1 cellular context compared by ENCODE assay signal in the genomic region with DNA sequence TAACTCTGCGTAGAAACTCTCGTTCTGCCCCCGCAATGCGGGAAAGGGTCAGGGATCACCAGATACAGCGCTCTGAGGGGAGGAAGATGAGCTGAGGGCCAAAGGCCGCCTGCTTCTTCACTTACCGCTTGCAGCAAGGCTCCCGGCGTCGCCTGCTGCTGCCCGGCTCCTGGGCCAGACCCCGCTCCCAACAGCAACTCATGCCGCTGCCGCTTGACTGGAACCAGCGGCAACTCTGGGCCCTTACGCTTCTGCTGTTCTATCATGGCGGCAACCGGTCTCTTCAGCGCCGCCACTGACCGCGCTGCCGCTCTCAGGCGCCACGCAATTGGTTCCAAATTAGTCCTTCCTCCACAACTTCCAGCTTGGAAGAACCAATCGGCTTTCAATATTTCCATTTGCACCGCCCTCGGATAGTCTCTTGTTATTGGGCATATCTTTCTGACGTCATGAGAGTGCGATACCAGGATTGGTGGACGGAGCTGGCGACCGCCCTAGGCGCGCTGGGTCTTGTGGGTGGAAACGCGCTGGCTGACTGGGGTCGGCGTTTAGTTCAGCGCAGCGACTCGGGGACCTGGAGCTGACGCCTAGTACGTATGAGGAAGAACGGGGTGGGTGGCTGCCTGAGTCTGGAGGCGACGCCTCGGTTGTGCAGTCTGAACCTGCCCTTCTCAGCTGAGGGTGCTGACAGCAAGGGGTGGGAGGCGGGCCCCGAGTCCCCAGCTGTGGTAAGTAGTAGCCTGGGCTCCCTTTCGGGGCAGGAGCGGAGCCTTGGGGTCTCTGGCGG.
TF ChIP-seq lines count a peak whose summit lies in the region.

A gene (minus strand): TSS at position 303 of the 787 bp plus-strand sequence. CDS start 37 bp downstream, at position 266.
A gene with protein sequence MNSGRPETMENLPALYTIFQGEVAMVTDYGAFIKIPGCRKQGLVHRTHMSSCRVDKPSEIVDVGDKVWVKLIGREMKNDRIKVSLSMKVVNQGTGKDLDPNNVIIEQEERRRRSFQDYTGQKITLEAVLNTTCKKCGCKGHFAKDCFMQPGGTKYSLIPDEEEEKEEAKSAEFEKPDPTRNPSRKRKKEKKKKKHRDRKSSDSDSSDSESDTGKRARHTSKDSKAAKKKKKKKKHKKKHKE (plus strand): TSS at position 547 of the 787 bp plus-strand sequence. CDS start 13,067 bp downstream, outside the sequence.

TF ChIP-seq in K562, 482 proteins besides CTCF, POLR2A, EP300 and RAD21 (continued from another document and continues in another):
- TF ChIP-seq, protein P1, sequence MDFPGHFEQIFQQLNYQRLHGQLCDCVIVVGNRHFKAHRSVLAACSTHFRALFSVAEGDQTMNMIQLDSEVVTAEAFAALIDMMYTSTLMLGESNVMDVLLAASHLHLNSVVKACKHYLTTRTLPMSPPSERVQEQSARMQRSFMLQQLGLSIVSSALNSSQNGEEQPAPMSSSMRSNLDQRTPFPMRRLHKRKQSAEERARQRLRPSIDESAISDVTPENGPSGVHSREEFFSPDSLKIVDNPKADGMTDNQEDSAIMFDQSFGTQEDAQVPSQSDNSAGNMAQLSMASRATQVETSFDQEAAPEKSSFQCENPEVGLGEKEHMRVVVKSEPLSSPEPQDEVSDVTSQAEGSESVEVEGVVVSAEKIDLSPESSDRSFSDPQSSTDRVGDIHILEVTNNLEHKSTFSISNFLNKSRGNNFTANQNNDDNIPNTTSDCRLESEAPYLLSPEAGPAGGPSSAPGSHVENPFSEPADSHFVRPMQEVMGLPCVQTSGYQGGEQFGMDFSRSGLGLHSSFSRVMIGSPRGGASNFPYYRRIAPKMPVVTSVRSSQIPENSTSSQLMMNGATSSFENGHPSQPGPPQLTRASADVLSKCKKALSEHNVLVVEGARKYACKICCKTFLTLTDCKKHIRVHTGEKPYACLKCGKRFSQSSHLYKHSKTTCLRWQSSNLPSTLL (IDR thresholded peaks at IDR 0.05) = no peak
- TF ChIP-seq ZNF263 (CRISPR knock-in tag; IDR thresholded peaks at IDR 0.05; ENCODE audit: borderline replicate concordance) = peak; percentile 67; the same call in 1 of the 2 replicates
- TF ChIP-seq KLF10 (CRISPR knock-in tag; IDR thresholded peaks at IDR 0.05) = no peak
- no peak for TF ChIP-seq MXI1 (IDR thresholded peaks at IDR 0.05; ENCODE audit: low read depth, low read length)
- peak; percentile 76; the same call in 1 of the 2 replicates for TF ChIP-seq E2F3 (CRISPR knock-in tag; IDR thresholded peaks at IDR 0.05)
- no peak for TF ChIP-seq TCF3 (CRISPR knock-in tag; IDR thresholded peaks at IDR 0.05)
- peak; percentile 17; the same call in 1 of the 2 replicates for TF ChIP-seq JUN (IDR thresholded peaks at IDR 0.05; ENCODE audit: borderline replicate concordance, low read depth, low read length)
- no peak for TF ChIP-seq JUN (CRISPR knock-in tag; IDR thresholded peaks at IDR 0.05; ENCODE audit: borderline replicate concordance)
- TF ChIP-seq ILF3 (IDR thresholded peaks at IDR 0.05; ENCODE audit: borderline replicate concordance) = no peak
- TF ChIP-seq RBM14 (IDR thresholded peaks at IDR 0.05; ENCODE audit: borderline replicate concordance, insufficient read depth, low read depth, low read length) = no peak
- no peak for TF ChIP-seq ZNF589 (CRISPR knock-in tag; IDR thresholded peaks at IDR 0.05; ENCODE audit: low read depth)
- no peak for TF ChIP-seq HNRNPH1 (optimal IDR thresholded peaks at IDR 0.05; ENCODE audit: low read depth, low read length)
- TF ChIP-seq SMARCA4 (IDR thresholded peaks at IDR 0.05) = no peak; the same call in 1 of the 2 replicates
- no peak for TF ChIP-seq RFX7 (CRISPR knock-in tag; IDR thresholded peaks at IDR 0.05)
- TF ChIP-seq, protein P2, sequence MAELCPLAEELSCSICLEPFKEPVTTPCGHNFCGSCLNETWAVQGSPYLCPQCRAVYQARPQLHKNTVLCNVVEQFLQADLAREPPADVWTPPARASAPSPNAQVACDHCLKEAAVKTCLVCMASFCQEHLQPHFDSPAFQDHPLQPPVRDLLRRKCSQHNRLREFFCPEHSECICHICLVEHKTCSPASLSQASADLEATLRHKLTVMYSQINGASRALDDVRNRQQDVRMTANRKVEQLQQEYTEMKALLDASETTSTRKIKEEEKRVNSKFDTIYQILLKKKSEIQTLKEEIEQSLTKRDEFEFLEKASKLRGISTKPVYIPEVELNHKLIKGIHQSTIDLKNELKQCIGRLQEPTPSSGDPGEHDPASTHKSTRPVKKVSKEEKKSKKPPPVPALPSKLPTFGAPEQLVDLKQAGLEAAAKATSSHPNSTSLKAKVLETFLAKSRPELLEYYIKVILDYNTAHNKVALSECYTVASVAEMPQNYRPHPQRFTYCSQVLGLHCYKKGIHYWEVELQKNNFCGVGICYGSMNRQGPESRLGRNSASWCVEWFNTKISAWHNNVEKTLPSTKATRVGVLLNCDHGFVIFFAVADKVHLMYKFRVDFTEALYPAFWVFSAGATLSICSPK (IDR thresholded peaks at IDR 0.05; ENCODE audit: borderline replicate concordance) = no peak
- TF ChIP-seq, protein P3, sequence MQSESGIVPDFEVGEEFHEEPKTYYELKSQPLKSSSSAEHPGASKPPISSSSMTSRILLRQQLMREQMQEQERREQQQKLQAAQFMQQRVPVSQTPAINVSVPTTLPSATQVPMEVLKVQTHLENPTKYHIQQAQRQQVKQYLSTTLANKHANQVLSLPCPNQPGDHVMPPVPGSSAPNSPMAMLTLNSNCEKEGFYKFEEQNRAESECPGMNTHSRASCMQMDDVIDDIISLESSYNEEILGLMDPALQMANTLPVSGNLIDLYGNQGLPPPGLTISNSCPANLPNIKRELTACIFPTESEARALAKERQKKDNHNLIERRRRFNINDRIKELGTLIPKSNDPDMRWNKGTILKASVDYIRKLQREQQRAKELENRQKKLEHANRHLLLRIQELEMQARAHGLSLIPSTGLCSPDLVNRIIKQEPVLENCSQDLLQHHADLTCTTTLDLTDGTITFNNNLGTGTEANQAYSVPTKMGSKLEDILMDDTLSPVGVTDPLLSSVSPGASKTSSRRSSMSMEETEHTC (IDR thresholded peaks at IDR 0.05) = no peak
- no peak for TF ChIP-seq CREBBP (IDR thresholded peaks at IDR 0.05; ENCODE audit: low read depth, low read length)
- TF ChIP-seq CHD4 (IDR thresholded peaks at IDR 0.05; ENCODE audit: insufficient read depth, insufficient replicate concordance, low read depth, low read length, poor library complexity, severe bottlenecking) = no peak
- no peak for TF ChIP-seq POLR3G (IDR thresholded peaks at IDR 0.05; ENCODE audit: extremely low read depth, insufficient read length, insufficient replicate concordance)
- TF ChIP-seq, protein P4, sequence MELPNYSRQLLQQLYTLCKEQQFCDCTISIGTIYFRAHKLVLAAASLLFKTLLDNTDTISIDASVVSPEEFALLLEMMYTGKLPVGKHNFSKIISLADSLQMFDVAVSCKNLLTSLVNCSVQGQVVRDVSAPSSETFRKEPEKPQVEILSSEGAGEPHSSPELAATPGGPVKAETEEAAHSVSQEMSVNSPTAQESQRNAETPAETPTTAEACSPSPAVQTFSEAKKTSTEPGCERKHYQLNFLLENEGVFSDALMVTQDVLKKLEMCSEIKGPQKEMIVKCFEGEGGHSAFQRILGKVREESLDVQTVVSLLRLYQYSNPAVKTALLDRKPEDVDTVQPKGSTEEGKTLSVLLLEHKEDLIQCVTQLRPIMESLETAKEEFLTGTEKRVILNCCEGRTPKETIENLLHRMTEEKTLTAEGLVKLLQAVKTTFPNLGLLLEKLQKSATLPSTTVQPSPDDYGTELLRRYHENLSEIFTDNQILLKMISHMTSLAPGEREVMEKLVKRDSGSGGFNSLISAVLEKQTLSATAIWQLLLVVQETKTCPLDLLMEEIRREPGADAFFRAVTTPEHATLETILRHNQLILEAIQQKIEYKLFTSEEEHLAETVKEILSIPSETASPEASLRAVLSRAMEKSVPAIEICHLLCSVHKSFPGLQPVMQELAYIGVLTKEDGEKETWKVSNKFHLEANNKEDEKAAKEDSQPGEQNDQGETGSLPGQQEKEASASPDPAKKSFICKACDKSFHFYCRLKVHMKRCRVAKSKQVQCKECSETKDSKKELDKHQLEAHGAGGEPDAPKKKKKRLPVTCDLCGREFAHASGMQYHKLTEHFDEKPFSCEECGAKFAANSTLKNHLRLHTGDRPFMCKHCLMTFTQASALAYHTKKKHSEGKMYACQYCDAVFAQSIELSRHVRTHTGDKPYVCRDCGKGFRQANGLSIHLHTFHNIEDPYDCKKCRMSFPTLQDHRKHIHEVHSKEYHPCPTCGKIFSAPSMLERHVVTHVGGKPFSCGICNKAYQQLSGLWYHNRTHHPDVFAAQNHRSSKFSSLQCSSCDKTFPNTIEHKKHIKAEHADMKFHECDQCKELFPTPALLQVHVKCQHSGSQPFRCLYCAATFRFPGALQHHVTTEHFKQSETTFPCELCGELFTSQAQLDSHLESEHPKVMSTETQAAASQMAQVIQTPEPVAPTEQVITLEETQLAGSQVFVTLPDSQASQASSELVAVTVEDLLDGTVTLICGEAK (IDR thresholded peaks at IDR 0.05) = peak; percentile 81
- TF ChIP-seq, protein P4 (CRISPR knock-in tag; IDR thresholded peaks at IDR 0.05) = no peak
- no peak for TF ChIP-seq MTF1 (CRISPR knock-in tag; IDR thresholded peaks at IDR 0.05; ENCODE audit: borderline replicate concordance)
- peak; percentile 99 for TF ChIP-seq POLR2G (IDR thresholded peaks at IDR 0.05; ENCODE audit: low read depth, low read length)
- no peak for TF ChIP-seq KDM4B (IDR thresholded peaks at IDR 0.05; ENCODE audit: borderline replicate concordance in 2 of 2, low read depth in 1 of 2)
- peak; percentile 23 for TF ChIP-seq TOE1 (IDR thresholded peaks at IDR 0.05; ENCODE audit: borderline replicate concordance)
- TF ChIP-seq TOE1 (CRISPR knock-in tag; IDR thresholded peaks at IDR 0.05; ENCODE audit: borderline replicate concordance, low read depth) = no peak
- TF ChIP-seq, protein P5, sequence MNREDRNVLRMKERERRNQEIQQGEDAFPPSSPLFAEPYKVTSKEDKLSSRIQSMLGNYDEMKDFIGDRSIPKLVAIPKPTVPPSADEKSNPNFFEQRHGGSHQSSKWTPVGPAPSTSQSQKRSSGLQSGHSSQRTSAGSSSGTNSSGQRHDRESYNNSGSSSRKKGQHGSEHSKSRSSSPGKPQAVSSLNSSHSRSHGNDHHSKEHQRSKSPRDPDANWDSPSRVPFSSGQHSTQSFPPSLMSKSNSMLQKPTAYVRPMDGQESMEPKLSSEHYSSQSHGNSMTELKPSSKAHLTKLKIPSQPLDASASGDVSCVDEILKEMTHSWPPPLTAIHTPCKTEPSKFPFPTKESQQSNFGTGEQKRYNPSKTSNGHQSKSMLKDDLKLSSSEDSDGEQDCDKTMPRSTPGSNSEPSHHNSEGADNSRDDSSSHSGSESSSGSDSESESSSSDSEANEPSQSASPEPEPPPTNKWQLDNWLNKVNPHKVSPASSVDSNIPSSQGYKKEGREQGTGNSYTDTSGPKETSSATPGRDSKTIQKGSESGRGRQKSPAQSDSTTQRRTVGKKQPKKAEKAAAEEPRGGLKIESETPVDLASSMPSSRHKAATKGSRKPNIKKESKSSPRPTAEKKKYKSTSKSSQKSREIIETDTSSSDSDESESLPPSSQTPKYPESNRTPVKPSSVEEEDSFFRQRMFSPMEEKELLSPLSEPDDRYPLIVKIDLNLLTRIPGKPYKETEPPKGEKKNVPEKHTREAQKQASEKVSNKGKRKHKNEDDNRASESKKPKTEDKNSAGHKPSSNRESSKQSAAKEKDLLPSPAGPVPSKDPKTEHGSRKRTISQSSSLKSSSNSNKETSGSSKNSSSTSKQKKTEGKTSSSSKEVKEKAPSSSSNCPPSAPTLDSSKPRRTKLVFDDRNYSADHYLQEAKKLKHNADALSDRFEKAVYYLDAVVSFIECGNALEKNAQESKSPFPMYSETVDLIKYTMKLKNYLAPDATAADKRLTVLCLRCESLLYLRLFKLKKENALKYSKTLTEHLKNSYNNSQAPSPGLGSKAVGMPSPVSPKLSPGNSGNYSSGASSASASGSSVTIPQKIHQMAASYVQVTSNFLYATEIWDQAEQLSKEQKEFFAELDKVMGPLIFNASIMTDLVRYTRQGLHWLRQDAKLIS (CRISPR knock-in tag; IDR thresholded peaks at IDR 0.05) = peak; percentile 96; the same call in 1 of the 2 replicates
- TF ChIP-seq MCM7 (IDR thresholded peaks at IDR 0.05) = no peak
- no peak for TF ChIP-seq ZNF253 (CRISPR knock-in tag; conservative IDR thresholded peaks at IDR 0.05)
- TF ChIP-seq, protein P6, sequence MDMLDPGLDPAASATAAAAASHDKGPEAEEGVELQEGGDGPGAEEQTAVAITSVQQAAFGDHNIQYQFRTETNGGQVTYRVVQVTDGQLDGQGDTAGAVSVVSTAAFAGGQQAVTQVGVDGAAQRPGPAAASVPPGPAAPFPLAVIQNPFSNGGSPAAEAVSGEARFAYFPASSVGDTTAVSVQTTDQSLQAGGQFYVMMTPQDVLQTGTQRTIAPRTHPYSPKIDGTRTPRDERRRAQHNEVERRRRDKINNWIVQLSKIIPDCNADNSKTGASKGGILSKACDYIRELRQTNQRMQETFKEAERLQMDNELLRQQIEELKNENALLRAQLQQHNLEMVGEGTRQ (CRISPR knock-in tag; IDR thresholded peaks at IDR 0.05) = no peak
- no peak for TF ChIP-seq YBX1 (IDR thresholded peaks at IDR 0.05)
- 0 out of 2 replicates have a peak, but pooled peaks have one; percentile 15 for TF ChIP-seq RNF2 (IDR thresholded peaks at IDR 0.05)
- TF ChIP-seq, protein P7, sequence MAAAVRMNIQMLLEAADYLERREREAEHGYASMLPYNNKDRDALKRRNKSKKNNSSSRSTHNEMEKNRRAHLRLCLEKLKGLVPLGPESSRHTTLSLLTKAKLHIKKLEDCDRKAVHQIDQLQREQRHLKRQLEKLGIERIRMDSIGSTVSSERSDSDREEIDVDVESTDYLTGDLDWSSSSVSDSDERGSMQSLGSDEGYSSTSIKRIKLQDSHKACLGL (CRISPR knock-in tag; IDR thresholded peaks at IDR 0.05; ENCODE audit: borderline replicate concordance, poor library complexity, severe bottlenecking) = no peak
